ENCODE assay signal across 8 cellular contexts in genomic region chr19:55653651-55654322, GRCh38. TPM values are rescaled to one million over a fixed set of nuclear protein-coding genes. Genes with fewer than 3 reads are reported as not detected.
A peak's percentile ranks its signal among the peaks of the same experiment; 100 is the strongest.
DNase-seq lines count a peak whose midpoint lies in the region; ATAC-seq and TF ChIP-seq lines count a peak whose summit lies in the region.

No MANE protein-coding gene starts in this region.

- peaks cover 43% of the 10 kb centered on the region for H3K4me1 Mint-ChIP-seq in activated CD4-positive, alpha-beta T cell treated with anti-CD3 and anti-CD28 coated beads, Interleukin-2, amount 10 ng/mL, durations not matched to agents 24 days and 14 days

- peak; percentile 89 for TF ChIP-seq CTCF in coronary artery (IDR thresholded peaks at IDR 0.05)

- H3K36me3 Mint-ChIP-seq in activated CD4-positive, alpha-beta T cell treated with anti-CD3 and anti-CD28 coated beads, Interleukin-2, amount 10 ng/mL, durations not matched to agents 24 days and 14 days (ENCODE audit: low read depth): peaks cover 37% of the 10 kb centered on the region

- H3K27ac Mint-ChIP-seq in activated CD4-positive, alpha-beta T cell treated with anti-CD3 and anti-CD28 coated beads, Interleukin-2, amount 10 ng/mL, durations not matched to agents 24 days and 14 days: peak overlapping the region; percentile 99

- intact Hi-C loops in activated CD4-positive, alpha-beta T cell treated with anti-CD3 and anti-CD28 coated beads, Interleukin-2, amount 10 ng/mL, durations not matched to agents 24 days and 14 days (cut with micrococcal nuclease): loop anchor here (1.0 to 10.0 kb wide), 10 partner anchors 10 to 661 kb away; partner anchors contain the start of genes EPN1, FIZ1, PPP6R1 and RPL28

- ATAC-seq in GM19351 (IDR thresholded peaks at IDR 0.05; ENCODE audit: unreplicated experiment): peak; percentile 39
- ATAC-seq in HG03520 (IDR thresholded peaks at IDR 0.05; ENCODE audit: unreplicated experiment): peak; percentile 39
- ATAC-seq in left lobe of liver: peak; percentile 75

- H3K4me3 Mint-ChIP-seq in activated CD4-positive, alpha-beta T cell treated with anti-CD3 and anti-CD28 coated beads, Interleukin-2, amount 10 ng/mL, durations not matched to agents 24 days and 14 days: peak overlapping the region; percentile 88

- peak overlapping the region; percentile 94 to 98 for H3K27ac ChIP-seq in coronary artery

- H3K9me3 Mint-ChIP-seq in activated CD4-positive, alpha-beta T cell treated with anti-CD3 and anti-CD28 coated beads, Interleukin-2, amount 10 ng/mL, durations not matched to agents 24 days and 14 days: no peaks in the 10 kb centered on the region

- DNase-seq in CD1c-positive myeloid dendritic cell (ENCODE audit: extremely low spot score) (peak; percentile 99), NCI-H526 (lab: John Stamatoyannopoulos, UW) (peak; percentile 99), coronary artery (ENCODE audit: low spot score) (peak; percentile 99), left lobe of liver (ENCODE audit: low spot score) (peak; percentile 98)
- peak; percentile 99 for DNase-seq in activated CD4-positive, alpha-beta T cell treated with anti-CD3 and anti-CD28 coated beads, Interleukin-2, amount 10 ng/mL, durations not matched to agents 24 days and 14 days
- DNase-seq in stimulated activated CD4-positive, alpha-beta T cell treated with anti-CD3 and anti-CD28 coated beads, Interleukin-2, amount 100 ng/mL, for 24 hours: peak; percentile 96 to 99

- H3K4me3 ChIP-seq in coronary artery: peak overlapping the region; percentile 95

- peaks cover 1% of the 10 kb centered on the region for H3K27me3 Mint-ChIP-seq in activated CD4-positive, alpha-beta T cell treated with anti-CD3 and anti-CD28 coated beads, Interleukin-2, amount 10 ng/mL, durations not matched to agents 24 days and 14 days

RNA-seq across cellular contexts. Expression of gene U2AF2, which starts 1.0 kb away (rescaled TPM):
- total RNA-seq in activated CD4-positive, alpha-beta T cell treated with anti-CD3 and anti-CD28 coated beads, Interleukin-2, amount 10 ng/mL, durations not matched to agents 24 days and 14 days: 390 and 394 TPM in 2 replicates
- total RNA-seq in left lobe of liver: 61.7 TPM

RNA-seq across cellular contexts. Expression of gene CCDC106, which starts 5.8 kb away (rescaled TPM):
- total RNA-seq in activated CD4-positive, alpha-beta T cell treated with anti-CD3 and anti-CD28 coated beads, Interleukin-2, amount 10 ng/mL, durations not matched to agents 24 days and 14 days: 8.0 and 9.0 TPM in 2 replicates
- 13.5 TPM for total RNA-seq in left lobe of liver

RNA-seq across cellular contexts. Expression of gene ZNF581, which starts 10.3 kb away (rescaled TPM):
- 32.7 and 33.0 TPM in 2 replicates for total RNA-seq in activated CD4-positive, alpha-beta T cell treated with anti-CD3 and anti-CD28 coated beads, Interleukin-2, amount 10 ng/mL, durations not matched to agents 24 days and 14 days
- 6.1 TPM for total RNA-seq in left lobe of liver

RNA-seq across cellular contexts. Expression of gene ZNF580, which starts 13.0 kb away (rescaled TPM):
- total RNA-seq in activated CD4-positive, alpha-beta T cell treated with anti-CD3 and anti-CD28 coated beads, Interleukin-2, amount 10 ng/mL, durations not matched to agents 24 days and 14 days: 38.3 and 39.1 TPM in 2 replicates
- total RNA-seq in left lobe of liver: 7.5 TPM

RNA-seq across cellular contexts. Expression of gene EPN1, which starts 21.2 kb away (rescaled TPM):
- total RNA-seq in activated CD4-positive, alpha-beta T cell treated with anti-CD3 and anti-CD28 coated beads, Interleukin-2, amount 10 ng/mL, durations not matched to agents 24 days and 14 days: 44.7 and 45.4 TPM in 2 replicates
- total RNA-seq in left lobe of liver: 148 TPM

Comparison
In these comparisons a context has a peak if more than half of its experiments do, and no peak if none do; other contexts are left out.
1. Peak in every context shown above with its lines: DNase-seq, ATAC-seq, H3K4me3 ChIP-seq and H3K27ac ChIP-seq.